In the genomic region with DNA sequence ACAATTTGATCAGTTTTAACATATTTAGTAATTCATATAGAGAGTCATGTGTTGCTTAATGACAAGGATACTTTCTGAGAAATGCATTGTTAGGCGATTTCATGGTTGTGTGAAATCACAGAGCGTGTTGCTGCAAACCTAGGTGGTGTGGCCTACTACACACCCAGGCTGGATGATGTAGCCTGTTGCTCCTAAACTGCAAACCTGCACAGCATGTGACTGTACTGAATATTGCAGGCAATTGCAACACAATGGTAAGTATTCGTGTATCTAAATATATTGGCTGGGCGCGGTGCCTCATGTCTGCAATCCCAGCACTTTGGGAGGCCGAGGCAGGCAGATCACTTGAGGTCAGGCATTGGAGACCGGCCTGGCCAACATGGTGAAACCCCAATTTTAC, we compare ENCODE assay signal across 20 cellular contexts.
A peak's percentile ranks its signal among the peaks of the same experiment; 100 is the strongest.
DNase-seq lines count a peak whose midpoint lies in the region; ATAC-seq and TF ChIP-seq lines count a peak whose summit lies in the region.
"Had no signal": no experiment of that assay in that cellular context is flagged by ENCODE, and none has a peak within 500 bp of the region (broad histone marks: within the 10 kb centered on the region; RNA-seq: fewer than 3 reads in every experiment).

No MANE protein-coding gene starts in this region.

- H3K9ac ChIP-seq in adipocyte (ENCODE audit: low read length) = no peak overlapping the region

- no peak for ATAC-seq in HG02642 (IDR thresholded peaks at IDR 0.05; ENCODE audit: poor library complexity, unreplicated experiment)

- no peak overlapping the region for H3K27ac ChIP-seq in HEK293 (ENCODE audit: extremely low read depth, low read depth, low read length)
- H3K27ac ChIP-seq: SJCRH30 had no signal

- peaks cover 21% of the 10 kb centered on the region for H3K27me3 ChIP-seq in adipocyte (replicated peaks; ENCODE audit: control insufficient read depth, insufficient read depth, low read length)
- H3K27me3 ChIP-seq: SJCRH30 had no signal

- POLR2A ChIA-PET in HEK293 (lab: Yijun Ruan, JAX) = no interaction called here

- H3K9me3 ChIP-seq in HEK293 (ENCODE audit: control insufficient read depth, insufficient read depth, low read depth, low read length) = no peaks in the 10 kb centered on the region
- H3K9me3 ChIP-seq in adipocyte (ENCODE audit: control insufficient read depth, low read length) = no peaks in the 10 kb centered on the region
- H3K9me3 ChIP-seq: SJCRH30 had no signal

- H3K4me1 ChIP-seq in HEK293 (ENCODE audit: control insufficient read depth, insufficient read depth, low read length) (peaks cover 16% of the 10 kb centered on the region), adipocyte (ENCODE audit: control insufficient read depth, insufficient read depth, low read length) (no peaks in the 10 kb centered on the region)

- no peak overlapping the region for H3K4me3 ChIP-seq in HEK293 (ENCODE audit: low read depth, low read length)
- no peak overlapping the region for H3K4me3 ChIP-seq in adipocyte (ENCODE audit: low read length)
- H3K4me3 ChIP-seq: SJCRH30 had no signal

- H3K36me3 ChIP-seq in HEK293 (ENCODE audit: control insufficient read depth in 2 of 2, insufficient read depth in 1 of 2, low read length in 2 of 2) (no peaks in the 10 kb centered on the region), adipocyte (ENCODE audit: control insufficient read depth, insufficient read depth, low read length, severe bottlenecking) (no peaks in the 10 kb centered on the region)
- H3K36me3 ChIP-seq: SJCRH30 had no signal

- DNase-seq in NCI-H460 (ENCODE audit: extremely low read depth, low read depth) (peak; percentile 21), adipocyte (ENCODE audit: low read depth) (peak; percentile 3), iris pigment epithelial cell (ENCODE audit: low read depth) (peak; percentile 4)
- DNase-seq in stimulated activated CD4-positive, alpha-beta T cell treated with anti-CD3 and anti-CD28 coated beads, Interleukin-12 subunit alpha, Interleukin-12 subunit beta, amount 100 ng/mL, for 4 hours = no peak
- no peak for DNase-seq in stimulated activated naive CD4-positive, alpha-beta T cell (lab: John Stamatoyannopoulos, UW)
- DNase-seq: Calu3; CD4-positive, alpha-beta memory T cell; H7; KBM-7; NCI-H1105; NCI-H1694 treated with DMSO at 0.1 percent for 48 hours; NCI-H2107; NCI-H2227 treated with DMSO at 0.1 percent for 48 hours; NCI-H524 treated with DMSO at 0.1 percent for 48 hours; OCI-M1; RPMI8226; SJCRH30; SW 1271 had no signal

- TF ChIP-seq CTCF in HEK293 (tag by site-specific recombination; IDR thresholded peaks at IDR 0.05) = no peak

- CTCF ChIA-PET in HEK293 (lab: Yijun Ruan, JAX) = no interaction called here

TF ChIP-seq in HEK293, 187 proteins besides CTCF, POLR2A, EP300 and RAD21:
- TF ChIP-seq SCRT1 (tag by site-specific recombination; IDR thresholded peaks at IDR 0.05; ENCODE audit: borderline replicate concordance) (peak; percentile 62; the same call in 1 of the 2 replicates), ZBTB44 (tag by site-specific recombination; IDR thresholded peaks at IDR 0.05) (peak; percentile 90), RBAK (tag by site-specific recombination; IDR thresholded peaks at IDR 0.05) (no peak), SCRT2 (tag by site-specific recombination; IDR thresholded peaks at IDR 0.05) (peak; percentile 94), ZNF350 (tag by site-specific recombination; IDR thresholded peaks at IDR 0.05) (no peak)
- TF ChIP-seq, protein P1, sequence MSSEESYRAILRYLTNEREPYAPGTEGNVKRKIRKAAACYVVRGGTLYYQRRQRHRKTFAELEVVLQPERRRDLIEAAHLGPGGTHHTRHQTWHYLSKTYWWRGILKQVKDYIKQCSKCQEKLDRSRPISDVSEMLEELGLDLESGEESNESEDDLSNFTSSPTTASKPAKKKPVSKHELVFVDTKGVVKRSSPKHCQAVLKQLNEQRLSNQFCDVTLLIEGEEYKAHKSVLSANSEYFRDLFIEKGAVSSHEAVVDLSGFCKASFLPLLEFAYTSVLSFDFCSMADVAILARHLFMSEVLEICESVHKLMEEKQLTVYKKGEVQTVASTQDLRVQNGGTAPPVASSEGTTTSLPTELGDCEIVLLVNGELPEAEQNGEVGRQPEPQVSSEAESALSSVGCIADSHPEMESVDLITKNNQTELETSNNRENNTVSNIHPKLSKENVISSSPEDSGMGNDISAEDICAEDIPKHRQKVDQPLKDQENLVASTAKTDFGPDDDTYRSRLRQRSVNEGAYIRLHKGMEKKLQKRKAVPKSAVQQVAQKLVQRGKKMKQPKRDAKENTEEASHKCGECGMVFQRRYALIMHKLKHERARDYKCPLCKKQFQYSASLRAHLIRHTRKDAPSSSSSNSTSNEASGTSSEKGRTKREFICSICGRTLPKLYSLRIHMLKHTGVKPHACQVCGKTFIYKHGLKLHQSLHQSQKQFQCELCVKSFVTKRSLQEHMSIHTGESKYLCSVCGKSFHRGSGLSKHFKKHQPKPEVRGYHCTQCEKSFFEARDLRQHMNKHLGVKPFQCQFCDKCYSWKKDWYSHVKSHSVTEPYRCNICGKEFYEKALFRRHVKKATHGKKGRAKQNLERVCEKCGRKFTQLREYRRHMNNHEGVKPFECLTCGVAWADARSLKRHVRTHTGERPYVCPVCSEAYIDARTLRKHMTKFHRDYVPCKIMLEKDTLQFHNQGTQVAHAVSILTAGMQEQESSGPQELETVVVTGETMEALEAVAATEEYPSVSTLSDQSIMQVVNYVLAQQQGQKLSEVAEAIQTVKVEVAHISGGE (tag by site-specific recombination; conservative IDR thresholded peaks at IDR 0.05; ENCODE audit: low read depth) = no peak
TF ChIP-seq in HEK293: peak in this region for 3.

Comparison
In these comparisons a context has a peak if more than half of its experiments do, and no peak if none do; other contexts are left out.
1. DNase-seq: peak in NCI-H460 (single experiment), adipocyte (single experiment) and iris pigment epithelial cell (single experiment); none in stimulated activated CD4-positive, alpha-beta T cell treated with anti-CD3 and anti-CD28 coated beads, Interleukin-12 subunit alpha, Interleukin-12 subunit beta, amount 100 ng/mL, for 4 hours (single experiment) and stimulated activated naive CD4-positive, alpha-beta T cell (0 of 6).